37 cellular contexts compared by ENCODE assay signal in the genomic region with DNA sequence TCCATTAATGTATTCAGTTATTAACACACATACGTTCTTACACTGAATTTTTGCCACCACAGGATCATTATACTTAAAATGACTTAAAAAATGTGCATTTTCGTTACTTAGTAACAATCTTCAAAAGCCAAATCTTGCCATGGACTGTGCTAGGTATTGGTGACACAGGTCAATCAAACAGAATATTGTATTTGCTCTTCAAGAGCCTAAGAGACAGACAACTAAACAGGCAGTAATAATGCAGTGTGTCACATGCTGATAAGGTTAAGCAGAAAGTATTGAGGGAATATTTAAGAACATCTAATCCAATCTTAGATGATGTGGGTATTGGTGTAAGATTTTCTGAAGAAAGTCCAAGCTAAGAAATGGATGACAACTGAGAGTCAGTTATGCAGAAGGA.
"Had no signal": no experiment of that assay in that cellular context is flagged by ENCODE, and none has a peak within 500 bp of the region (broad histone marks: within the 10 kb centered on the region; RNA-seq: fewer than 3 reads in every experiment).

No MANE protein-coding gene starts in this region.

- H3K27me3 ChIP-seq: brain microvascular endothelial cell had no signal

- H3K27me3 Mint-ChIP-seq: activated B cell treated with CpG ODN at 0.5 μM for 24 hours; activated CD4-positive, alpha-beta memory T cell treated with anti-CD3 and anti-CD28 coated beads for 36 hours; activated naive CD8-positive, alpha-beta T cell treated with anti-CD3 and anti-CD28 coated beads for 36 hours; activated T-helper 17 cell treated with anti-CD3 and anti-CD28 coated beads, Interleukin-2, amount 50 U/mL, for 72 hours had no signal

- H3K4me3 Mint-ChIP-seq: activated B cell treated with CpG ODN at 0.5 μM for 24 hours; activated CD4-positive, alpha-beta memory T cell treated with anti-CD3 and anti-CD28 coated beads for 36 hours; activated naive CD8-positive, alpha-beta T cell treated with anti-CD3 and anti-CD28 coated beads for 36 hours; activated T-helper 17 cell treated with anti-CD3 and anti-CD28 coated beads, Interleukin-2, amount 50 U/mL, for 72 hours; T-helper 2 cell treated with Interferon-gamma antibody and Interleukin-4, amounts not matched to agents 5 μg/mL and 100 μg/mL, for 36 hours had no signal

- H3K9ac ChIP-seq: KMS-11 had no signal

- H3K36me3 ChIP-seq: brain microvascular endothelial cell had no signal

- H3K27ac Mint-ChIP-seq: activated B cell treated with CpG ODN at 0.5 μM for 24 hours; activated CD4-positive, alpha-beta memory T cell treated with anti-CD3 and anti-CD28 coated beads for 36 hours; activated naive CD8-positive, alpha-beta T cell treated with anti-CD3 and anti-CD28 coated beads for 36 hours; activated T-helper 17 cell treated with anti-CD3 and anti-CD28 coated beads, Interleukin-2, amount 50 U/mL, for 72 hours; T-helper 2 cell treated with Interferon-gamma antibody and Interleukin-4, amounts not matched to agents 5 μg/mL and 100 μg/mL, for 36 hours had no signal

- H3K4me2 ChIP-seq: KMS-11, PC-9 had no signal

- H3K4me3 ChIP-seq: PC-9 had no signal

- H3K9me3 Mint-ChIP-seq: activated B cell treated with CpG ODN at 0.5 μM for 24 hours; activated CD4-positive, alpha-beta memory T cell treated with anti-CD3 and anti-CD28 coated beads for 36 hours; activated naive CD8-positive, alpha-beta T cell treated with anti-CD3 and anti-CD28 coated beads for 36 hours; activated T-helper 17 cell treated with anti-CD3 and anti-CD28 coated beads, Interleukin-2, amount 50 U/mL, for 72 hours; T-helper 2 cell treated with Interferon-gamma antibody and Interleukin-4, amounts not matched to agents 5 μg/mL and 100 μg/mL, for 36 hours had no signal

- H3K36me3 Mint-ChIP-seq: activated CD4-positive, alpha-beta memory T cell treated with anti-CD3 and anti-CD28 coated beads for 36 hours had no signal

- H2AFZ ChIP-seq: PC-9 had no signal

- H3K27ac ChIP-seq: brain microvascular endothelial cell, KMS-11, PC-9, RWPE1, VCaP had no signal

- ATAC-seq: activated T-helper 17 cell treated with anti-CD3 and anti-CD28 coated beads, Interleukin-2, amount 50 U/mL, for 72 hours; Right ventricle myocardium inferior had no signal

- DNase-seq: activated B cell treated with CpG ODN at 0.5 μM for 24 hours; activated CD4-positive, alpha-beta memory T cell treated with anti-CD3 and anti-CD28 coated beads for 36 hours; activated CD4-positive, alpha-beta T cell treated with anti-CD3 and anti-CD28 coated beads for 4 hours; activated CD4-positive, alpha-beta T cell treated with anti-CD3 and anti-CD28 coated beads, Interleukin-2, amount 50 U/mL, for 1 hour; activated CD4-positive, CD25-positive, alpha-beta regulatory T cell treated with anti-CD3 and anti-CD28 coated beads, Interleukin-2, amount 50 U/mL, for 72 hours; activated CD8-positive, alpha-beta memory T cell treated with anti-CD3 and anti-CD28 coated beads, Interleukin-2, amount 50 U/mL, for 4 hours; activated effector memory CD4-positive, alpha-beta T cell treated with anti-CD3 and anti-CD28 coated beads, Interleukin-2, amount 50 U/mL, for 16 hours; activated naive CD4-positive, alpha-beta T cell; activated naive CD4-positive, alpha-beta T cell treated with anti-CD3 and anti-CD28 coated beads, Interleukin-2, amount 50 U/mL, for 16 hours; activated naive CD8-positive, alpha-beta T cell treated with anti-CD3 and anti-CD28 coated beads for 36 hours; activated T-cell treated with anti-CD3 and anti-CD28 coated beads for 4 hours; activated T-cell treated with anti-CD3 and anti-CD28 coated beads, Interleukin-2, amount 50 U/mL, for 48 hours; amniotic stem cell; aorta; brain microvascular endothelial cell; central memory CD4-positive, alpha-beta T cell; NCI-H1092 treated with DMSO at 0.1 percent for 48 hours; NCI-H1417; NCI-H146; NCI-H187; NCI-H2029 treated with DMSO at 0.1 percent for 48 hours; NCI-H2107; NCI-H2171; NCI-H510A; NCI-H526; NCI-H748 treated with DMSO at 0.1 percent for 48 hours; NK-92 treated with Interleukin-12 subunit alpha and Interleukin-12 subunit beta, amount 100 ng/mL, for 24 hours; SIG-M5; SW 1271; T-helper 1 cell had no signal
